In the genomic region with DNA sequence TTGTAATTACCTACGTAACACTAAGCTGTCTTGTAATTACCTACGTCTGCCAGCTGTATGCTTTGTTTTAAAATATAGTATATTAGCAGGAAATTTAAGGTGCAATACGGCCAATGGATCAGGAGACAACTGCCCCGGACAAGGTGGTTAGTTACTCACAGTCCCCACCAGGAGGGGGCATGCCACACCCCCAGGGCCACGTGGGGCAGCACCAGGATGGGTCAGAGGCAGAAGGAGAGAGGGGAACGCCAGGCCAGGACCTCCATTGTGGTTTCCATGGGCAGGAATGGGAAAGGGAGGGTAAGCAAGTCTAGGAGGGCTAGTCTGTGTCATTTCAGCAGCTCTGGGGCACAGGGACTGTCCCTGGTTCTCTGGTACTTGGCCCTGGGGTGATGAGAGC, we compare ENCODE assay signal across 23 cellular contexts.
"Had no signal": no experiment of that assay in that cellular context is flagged by ENCODE, and none has a peak within 500 bp of the region (broad histone marks: within the 10 kb centered on the region; RNA-seq: fewer than 3 reads in every experiment).

No MANE protein-coding gene starts in this region.

- H3K36me3 ChIP-seq: breast epithelium, Peyer's patch had no signal

- ATAC-seq: activated T-cell treated with anti-CD3 and anti-CD28 coated beads, Interleukin-2, amount 50 U/mL, for 72 hours; T-helper 17 cell had no signal

- H3K4me3 ChIP-seq: breast epithelium, Peyer's patch had no signal

- H3K4me3 Mint-ChIP-seq: activated B cell treated with CpG ODN at 0.5 μM for 24 hours; activated CD4-positive, alpha-beta memory T cell treated with anti-CD3 and anti-CD28 coated beads for 36 hours; activated CD4-positive, alpha-beta T cell treated with anti-CD3 and anti-CD28 coated beads, Interleukin-2, amount 10 ng/mL, durations not matched to agents 7 days and 5 days; activated T-cell treated with anti-CD3 and anti-CD28 coated beads, Interleukin-2, amount 50 U/mL, for 72 hours; T-helper 17 cell had no signal

- DNase-seq: activated B cell treated with CpG ODN at 0.5 μM for 24 hours; activated CD4-positive, alpha-beta memory T cell treated with anti-CD3 and anti-CD28 coated beads for 36 hours; activated CD4-positive, alpha-beta T cell treated with anti-CD3 and anti-CD28 coated beads for 1 hour; activated CD4-positive, alpha-beta T cell treated with anti-CD3 and anti-CD28 coated beads, Interleukin-2, amount 10 ng/mL, durations not matched to agents 7 days and 5 days; activated CD8-positive, alpha-beta memory T cell treated with anti-CD3 and anti-CD28 coated beads for 24 hours; activated gamma-delta T cell treated with Interleukin-2 at 50 U/mL for 16 hours; activated naive CD4-positive, alpha-beta T cell treated with anti-CD3 and anti-CD28 coated beads, Interleukin-2, amount 50 U/mL, for 16 hours; activated T-cell treated with anti-CD3 and anti-CD28 coated beads, Interleukin-2, amount 50 U/mL, for 72 hours; caudate nucleus; Karpas-422; MM.1S; NCI-H1105; NCI-H1436; NCI-H1694 treated with DMSO at 0.1 percent for 48 hours; NCI-H2029 treated with DMSO at 0.1 percent for 48 hours; NCI-H510A treated with DMSO at 0.1 percent for 48 hours; NCI-H69; SHP77 treated with DMSO at 0.1 percent for 48 hours; T-helper 17 cell; T-helper 9 cell had no signal

- H3K4me1 ChIP-seq: breast epithelium, Peyer's patch had no signal

- H3K27ac ChIP-seq: breast epithelium, Peyer's patch had no signal

- H3K27ac Mint-ChIP-seq: activated B cell treated with CpG ODN at 0.5 μM for 24 hours; activated CD4-positive, alpha-beta memory T cell treated with anti-CD3 and anti-CD28 coated beads for 36 hours; activated CD4-positive, alpha-beta T cell treated with anti-CD3 and anti-CD28 coated beads, Interleukin-2, amount 10 ng/mL, durations not matched to agents 7 days and 5 days; activated T-cell treated with anti-CD3 and anti-CD28 coated beads, Interleukin-2, amount 50 U/mL, for 72 hours; activated T-helper 2 cell treated with anti-CD3 and anti-CD28 coated beads, Interferon-gamma antibody, Interleukin-2, Interleukin-4, amounts not matched to agents 10 μg/mL and 5 μg/mL and 100 μg/mL, durations not matched to agents 14 hours and 24 hours and 36 hours; T-helper 17 cell had no signal

- H3K4me1 Mint-ChIP-seq: activated B cell treated with CpG ODN at 0.5 μM for 24 hours had no signal

- H3K9me3 ChIP-seq: Peyer's patch had no signal

- H3K36me3 Mint-ChIP-seq: activated CD4-positive, alpha-beta memory T cell treated with anti-CD3 and anti-CD28 coated beads for 36 hours had no signal

- H3K27me3 ChIP-seq: Peyer's patch had no signal

- H3K9me3 Mint-ChIP-seq: activated B cell treated with CpG ODN at 0.5 μM for 24 hours; activated CD4-positive, alpha-beta memory T cell treated with anti-CD3 and anti-CD28 coated beads for 36 hours; activated CD4-positive, alpha-beta T cell treated with anti-CD3 and anti-CD28 coated beads, Interleukin-2, amount 10 ng/mL, durations not matched to agents 7 days and 5 days; activated T-cell treated with anti-CD3 and anti-CD28 coated beads, Interleukin-2, amount 50 U/mL, for 72 hours; activated T-helper 2 cell treated with anti-CD3 and anti-CD28 coated beads, Interferon-gamma antibody, Interleukin-2, Interleukin-4, amounts not matched to agents 10 μg/mL and 5 μg/mL and 100 μg/mL, durations not matched to agents 14 hours and 24 hours and 36 hours had no signal
